Comparison of ENCODE assay signal across 8 cellular contexts in genomic region chr10:110500515-110500905, GRCh38. TPM values are rescaled to one million over a fixed set of nuclear protein-coding genes. Genes with fewer than 3 reads are reported as not detected.
A peak's percentile ranks its signal among the peaks of the same experiment; 100 is the strongest.
DNase-seq lines count a peak whose midpoint lies in the region; FAIRE-seq and TF ChIP-seq lines count a peak whose summit lies in the region.

No MANE protein-coding gene starts in this region.

- no peaks in the 10 kb centered on the region for H3K27me3 Mint-ChIP-seq in activated T-cell treated with anti-CD3 and anti-CD28 coated beads, Interleukin-2, amount 50 U/mL, for 24 hours

- peaks cover 12% of the 10 kb centered on the region for H3K79me2 ChIP-seq in hepatocyte

- H3K36me3 ChIP-seq in hepatocyte (replicated peaks; ENCODE audit: insufficient read depth, low read depth) (no peaks in the 10 kb centered on the region), transverse colon (no peaks in the 10 kb centered on the region)

- peaks cover 46% of the 10 kb centered on the region for H3K4me1 ChIP-seq in hepatocyte (ENCODE audit: insufficient read depth)
- peaks cover 44 to 82% (median 71%) of the 10 kb centered on the region in 4 donors for H3K4me1 ChIP-seq in transverse colon

- H3K9me3 Mint-ChIP-seq in activated T-cell treated with anti-CD3 and anti-CD28 coated beads, Interleukin-2, amount 50 U/mL, for 24 hours = no peaks in the 10 kb centered on the region

- H3K4me3 ChIP-seq in hepatocyte (no peak overlapping the region), transverse colon (peak overlapping the region in 1 of 4 donors; percentile 64)

- 30% methylated on average over 3 of the region's 3 CpGs for WGBS in hepatocyte (ENCODE audit: low lambda C conversion rate, missing lambda C conversion rate)
- 48 to 60% methylated on average over 3 of the region's 3 CpGs for WGBS in transverse colon (ENCODE audit: low coverage in 1 of 2), 2 donors

- H3K27ac ChIP-seq in hepatocyte (peak overlapping the region; percentile 53), transverse colon (peak overlapping the region; percentile 88 to 94 (median 91))

- H4K20me1 ChIP-seq in hepatocyte (ENCODE audit: insufficient read depth, poor library complexity, severe bottlenecking) = peaks cover 3% of the 10 kb centered on the region

- no peak for TF ChIP-seq CTCF in hepatocyte (IDR thresholded peaks at IDR 0.05; ENCODE audit: poor library complexity)
- no peak for TF ChIP-seq CTCF in transverse colon (IDR thresholded peaks at IDR 0.05)

- TF ChIP-seq POLR2A in transverse colon (IDR thresholded peaks at IDR 0.05) = no peak

- H3K4me3 Mint-ChIP-seq in activated T-cell treated with anti-CD3 and anti-CD28 coated beads, Interleukin-2, amount 50 U/mL, for 24 hours = peak overlapping the region; percentile 98

- peak overlapping the region; percentile 86 for H3K4me2 ChIP-seq in hepatocyte

- H2AFZ ChIP-seq in hepatocyte = no peak overlapping the region

- peaks cover 86% of the 10 kb centered on the region for H3K36me3 Mint-ChIP-seq in activated T-cell treated with anti-CD3 and anti-CD28 coated beads, Interleukin-2, amount 50 U/mL, for 24 hours (ENCODE audit: low read depth)

- peaks cover 81% of the 10 kb centered on the region for H3K4me1 Mint-ChIP-seq in activated T-cell treated with anti-CD3 and anti-CD28 coated beads, Interleukin-2, amount 50 U/mL, for 24 hours (ENCODE audit: low read depth)

- no peaks in the 10 kb centered on the region for H3K9me2 ChIP-seq in hepatocyte (replicated peaks; ENCODE audit: insufficient read depth)

- peak overlapping the region; percentile 98 for H3K27ac Mint-ChIP-seq in activated T-cell treated with anti-CD3 and anti-CD28 coated beads, Interleukin-2, amount 50 U/mL, for 24 hours

- H3K9me3 ChIP-seq in hepatocyte (ENCODE audit: low read depth) (no peaks in the 10 kb centered on the region), transverse colon (no peaks in the 10 kb centered on the region)

- DNase-seq in activated T-cell treated with anti-CD3 and anti-CD28 coated beads, Interleukin-2, amount 50 U/mL, for 24 hours = no peak
- no peak for DNase-seq in activated T-cell treated with anti-CD3 and anti-CD28 coated beads, Interleukin-2, amount 50 U/mL, for 48 hours
- DNase-seq in amniotic stem cell (lab: John Stamatoyannopoulos, UW) (peak; percentile 74), hepatocyte (ENCODE audit: low spot score) (peak; percentile 46), transverse colon (no peak), NCI-H128 (lab: John Stamatoyannopoulos, UW; ENCODE audit: unreplicated experiment) (no peak), KBM-7 (no peak), HTR-8/SVneo (ENCODE audit: insufficient read length, low spot score) (no peak)

- intact Hi-C loops in transverse colon (cut with DNase I; ENCODE audit: low total_unique reads) = no loop called here

- no peak for TF ChIP-seq EP300 in transverse colon (IDR thresholded peaks at IDR 0.05; ENCODE audit: low read depth)

- peaks cover 16% of the 10 kb centered on the region for H3K27me3 ChIP-seq in hepatocyte
- H3K27me3 ChIP-seq in transverse colon = peaks cover 35% of the 10 kb centered on the region

- FAIRE-seq in HTR-8/SVneo (lab: Jason Lieb, UNC) = no peak

- in situ Hi-C loops in transverse colon (cut with MboI; ENCODE audit: low pct_ligation_motif_present in 1 of 4, low pct_unique_long_range_greater_than_20kb in 1 of 4, low sequenced_read_pairs in 3 of 4) = loop anchor here in 1 of 4 donors (10.0 kb wide), 1 partner anchor 146 kb away; no protein-coding TSS in a partner anchor
- in situ Hi-C loops in KBM-7 (cut with MboI; ENCODE audit: low pct_unique_long_range_greater_than_20kb, low sequenced_read_pairs) = no loop called here

RNA-seq across cellular contexts. Expression of gene DUSP5, which starts 2.8 kb away (rescaled TPM):
- total RNA-seq in hepatocyte (47.5 and 49.6 TPM in 2 replicates), transverse colon (10 to 100 TPM in 1 of 4 donors, 1 to 10 TPM in 3; 6.2 to 16.0 (median 6.6) TPM)
- polyA plus RNA-seq in hepatocyte = 54.2 and 60.7 TPM in 2 replicates

Comparison
In these comparisons a context has a peak if more than half of its experiments do, and no peak if none do; other contexts are left out.
1. DNase-seq: peak in amniotic stem cell (single experiment) and hepatocyte (single experiment); none in activated T-cell treated with anti-CD3 and anti-CD28 coated beads, Interleukin-2, amount 50 U/mL, for 24 hours (single experiment), activated T-cell treated with anti-CD3 and anti-CD28 coated beads, Interleukin-2, amount 50 U/mL, for 48 hours (0 of 2), transverse colon (single experiment), NCI-H128 (single experiment), KBM-7 (single experiment) and HTR-8/SVneo (single experiment).